ENCODE assay signal across 1 cellular context in genomic region chr17:62648954-62649294, GRCh38.
TF ChIP-seq lines count a peak whose summit lies in the region.

No MANE protein-coding gene starts in this region.

TF ChIP-seq in IMR-90, 13 proteins besides CTCF, POLR2A, EP300 and RAD21:
- TF ChIP-seq BHLHE40 (IDR thresholded peaks at IDR 0.05; ENCODE audit: low read depth, low read length), result no peak
- no peak for TF ChIP-seq MXI1 (IDR thresholded peaks at IDR 0.05; ENCODE audit: borderline replicate concordance, low read depth, low read length)
- no peak for TF ChIP-seq CHD1 (IDR thresholded peaks at IDR 0.05; ENCODE audit: low read depth, low read length)
- no peak for TF ChIP-seq MAZ (IDR thresholded peaks at IDR 0.05; ENCODE audit: borderline replicate concordance, low read depth, low read length)
- no peak for TF ChIP-seq RCOR1 (IDR thresholded peaks at IDR 0.05; ENCODE audit: insufficient replicate concordance, low read length)
- TF ChIP-seq USF2 (IDR thresholded peaks at IDR 0.05; ENCODE audit: low read depth, low read length), result no peak
- TF ChIP-seq CEBPB (IDR thresholded peaks at IDR 0.05; ENCODE audit: low read depth, low read length), result no peak
